ENCODE assay signal across 1 cellular context in genomic region chr10:100186253-100186780, GRCh38.
TF ChIP-seq lines count a peak whose summit lies in the region.

No MANE protein-coding gene starts in this region.

TF ChIP-seq in endothelial cell of umbilical vein, 7 proteins besides CTCF, POLR2A, EP300 and RAD21 (continued from another document):
- TF ChIP-seq, protein P1, sequence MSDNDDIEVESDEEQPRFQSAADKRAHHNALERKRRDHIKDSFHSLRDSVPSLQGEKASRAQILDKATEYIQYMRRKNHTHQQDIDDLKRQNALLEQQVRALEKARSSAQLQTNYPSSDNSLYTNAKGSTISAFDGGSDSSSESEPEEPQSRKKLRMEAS (IDR thresholded peaks at IDR 0.05; ENCODE audit: insufficient read depth, insufficient read length) = no peak
